20 cellular contexts compared by ENCODE assay signal in the genomic region with DNA sequence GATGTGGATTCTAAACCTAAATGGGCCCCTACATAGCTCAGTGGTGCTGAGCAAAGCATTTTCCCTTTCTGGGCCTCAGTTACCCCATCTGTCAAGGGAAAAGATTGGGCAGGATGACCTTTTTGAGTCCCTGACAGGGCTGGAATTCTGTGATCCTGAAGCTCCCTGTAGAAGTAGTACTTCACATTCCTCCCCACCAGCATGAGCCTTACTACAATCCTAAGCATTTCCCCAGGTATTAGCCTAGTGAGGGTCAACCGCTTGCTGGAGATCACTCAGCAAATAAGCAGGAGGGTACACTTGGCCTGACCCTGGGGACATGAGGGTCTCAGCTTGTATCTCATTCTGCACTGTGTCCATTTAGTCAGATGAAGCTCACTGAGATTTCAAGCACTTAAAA. TPM values are rescaled to one million over a fixed set of nuclear protein-coding genes. Genes with fewer than 3 reads are reported as not detected.
DNase-seq lines count a peak whose midpoint lies in the region; ATAC-seq and TF ChIP-seq lines count a peak whose summit lies in the region.
"Had no signal": no experiment of that assay in that cellular context is flagged by ENCODE, and none has a peak within 500 bp of the region (broad histone marks: within the 10 kb centered on the region; RNA-seq: fewer than 3 reads in every experiment).

No MANE protein-coding gene starts in this region.

- H3K36me3 Mint-ChIP-seq in activated naive CD4-positive, alpha-beta T cell treated with anti-CD3 and anti-CD28 coated beads, Interleukin-2, amount 50 U/mL, for 24 hours: peaks cover 5% of the 10 kb centered on the region
- no peaks in the 10 kb centered on the region for H3K36me3 Mint-ChIP-seq in activated T-helper 2 cell treated with anti-CD3 and anti-CD28 coated beads, Interferon-gamma antibody, Interleukin-2, Interleukin-4, amounts not matched to agents 10 μg/mL and 5 μg/mL and 100 μg/mL, durations not matched to agents 14 hours and 24 hours and 36 hours (ENCODE audit: low read depth)

- no peaks in the 10 kb centered on the region for H3K9me2 ChIP-seq in Karpas-422 (replicated peaks; ENCODE audit: insufficient read depth, low read length)

- H3K9me3 ChIP-seq in Karpas-422 (ENCODE audit: low read length) (no peaks in the 10 kb centered on the region), prostate gland (no peaks in the 10 kb centered on the region), esophagus squamous epithelium (no peaks in the 10 kb centered on the region)
- H3K9me3 ChIP-seq: A549, psoas muscle had no signal

- H3K27me3 ChIP-seq in Karpas-422 (ENCODE audit: low read length) (no peaks in the 10 kb centered on the region), prostate gland (replicated peaks; ENCODE audit: insufficient read depth) (no peaks in the 10 kb centered on the region), esophagus squamous epithelium (no peaks in the 10 kb centered on the region)
- H3K27me3 ChIP-seq: cardiac muscle cell had no signal

- no peaks in the 10 kb centered on the region for H3K27me3 Mint-ChIP-seq in activated naive CD4-positive, alpha-beta T cell treated with anti-CD3 and anti-CD28 coated beads, Interleukin-2, amount 50 U/mL, for 24 hours
- no peaks in the 10 kb centered on the region for H3K27me3 Mint-ChIP-seq in activated T-helper 2 cell treated with anti-CD3 and anti-CD28 coated beads, Interferon-gamma antibody, Interleukin-2, Interleukin-4, amounts not matched to agents 10 μg/mL and 5 μg/mL and 100 μg/mL, durations not matched to agents 14 hours and 24 hours and 36 hours (ENCODE audit: low read depth)
- H3K27me3 Mint-ChIP-seq: B cell, type B pancreatic cell had no signal

- no peak for DNase-seq in activated naive CD4-positive, alpha-beta T cell treated with Interleukin-2 at 50 U/mL for 16 hours
- peak; percentile 29 for DNase-seq in Karpas-422
- no peak for DNase-seq in activated T-helper 2 cell treated with anti-CD3 and anti-CD28 coated beads, Interferon-gamma antibody, Interleukin-2, Interleukin-4, amounts not matched to agents 10 μg/mL and 5 μg/mL and 100 μg/mL, durations not matched to agents 14 hours and 24 hours and 36 hours (ENCODE audit: low spot score)
- DNase-seq in prostate gland (ENCODE audit: low spot score): no peak
- DNase-seq in esophagus squamous epithelium (lab: John Stamatoyannopoulos, UW): no peak
- no peak for DNase-seq in DMS53 treated with DMSO at 0.1 percent for 48 hours (lab: John Stamatoyannopoulos, UW; ENCODE audit: unreplicated experiment)
- DNase-seq: COR-L47; cortex of kidney; DMS79 treated with DMSO at 0.1 percent for 48 hours; kidney glomerular epithelial cell; psoas muscle; SHP77 treated with DMSO at 0.1 percent for 48 hours; stimulated activated CD8-positive, alpha-beta memory T cell treated with anti-CD3 and anti-CD28 coated beads, Interleukin-4, amount 100 ng/mL, for 48 hours had no signal

- whole genome bisulfite sequencing in prostate gland: 95% methylated on average over 1 of the region's 1 CpG
- 100% methylated on average over 1 of the region's 1 CpG; no CpG with 5 or more reads in 1 of the 2 donors for WGBS in esophagus squamous epithelium, 2 donors

- H3K4me3 ChIP-seq in Karpas-422 (ENCODE audit: low read length) (no peak overlapping the region), prostate gland (no peak overlapping the region), esophagus squamous epithelium (no peak overlapping the region)
- H3K4me3 ChIP-seq: A549, cardiac muscle cell, psoas muscle had no signal

- peak overlapping the region; percentile 12 for H3K27ac Mint-ChIP-seq in activated naive CD4-positive, alpha-beta T cell treated with anti-CD3 and anti-CD28 coated beads, Interleukin-2, amount 50 U/mL, for 24 hours
- H3K27ac Mint-ChIP-seq in activated T-helper 2 cell treated with anti-CD3 and anti-CD28 coated beads, Interferon-gamma antibody, Interleukin-2, Interleukin-4, amounts not matched to agents 10 μg/mL and 5 μg/mL and 100 μg/mL, durations not matched to agents 14 hours and 24 hours and 36 hours: peak overlapping the region; percentile 15
- H3K27ac Mint-ChIP-seq: B cell, type B pancreatic cell had no signal

- no peak overlapping the region for H3K4me2 ChIP-seq in Karpas-422 (ENCODE audit: low read depth, low read length, poor library complexity, severe bottlenecking)
- H3K4me2 ChIP-seq: A549, KMS-11 had no signal

- H3K36me3 ChIP-seq in Karpas-422 (ENCODE audit: insufficient read depth, low read length) (no peaks in the 10 kb centered on the region), prostate gland (no peaks in the 10 kb centered on the region), esophagus squamous epithelium (no peaks in the 10 kb centered on the region)
- H3K36me3 ChIP-seq: cardiac muscle cell had no signal

- no peak overlapping the region for H3K9ac ChIP-seq in Karpas-422 (ENCODE audit: low read length)
- H3K9ac ChIP-seq: KMS-11 had no signal

- no peak overlapping the region for H3K4me3 Mint-ChIP-seq in activated naive CD4-positive, alpha-beta T cell treated with anti-CD3 and anti-CD28 coated beads, Interleukin-2, amount 50 U/mL, for 24 hours
- H3K4me3 Mint-ChIP-seq in activated T-helper 2 cell treated with anti-CD3 and anti-CD28 coated beads, Interferon-gamma antibody, Interleukin-2, Interleukin-4, amounts not matched to agents 10 μg/mL and 5 μg/mL and 100 μg/mL, durations not matched to agents 14 hours and 24 hours and 36 hours (ENCODE audit: low read depth): no peak overlapping the region
- H3K4me3 Mint-ChIP-seq: B cell, type B pancreatic cell had no signal

- no peak overlapping the region for H2AFZ ChIP-seq in Karpas-422 (ENCODE audit: low read length)

- no peaks in the 10 kb centered on the region for H3K9me3 Mint-ChIP-seq in activated naive CD4-positive, alpha-beta T cell treated with anti-CD3 and anti-CD28 coated beads, Interleukin-2, amount 50 U/mL, for 24 hours
- H3K9me3 Mint-ChIP-seq in activated T-helper 2 cell treated with anti-CD3 and anti-CD28 coated beads, Interferon-gamma antibody, Interleukin-2, Interleukin-4, amounts not matched to agents 10 μg/mL and 5 μg/mL and 100 μg/mL, durations not matched to agents 14 hours and 24 hours and 36 hours: no peaks in the 10 kb centered on the region
- H3K9me3 Mint-ChIP-seq: type B pancreatic cell had no signal

- H3K27ac ChIP-seq in Karpas-422 (ENCODE audit: low read length): no peak overlapping the region
- H3K27ac ChIP-seq in prostate gland: peak overlapping the region; percentile 38 to 70
- no peak overlapping the region for H3K27ac ChIP-seq in esophagus squamous epithelium
- H3K27ac ChIP-seq: A549, cardiac muscle cell, KMS-11, psoas muscle had no signal

- peaks cover 38% of the 10 kb centered on the region for H3K4me1 Mint-ChIP-seq in activated naive CD4-positive, alpha-beta T cell treated with anti-CD3 and anti-CD28 coated beads, Interleukin-2, amount 50 U/mL, for 24 hours
- H3K4me1 Mint-ChIP-seq in activated T-helper 2 cell treated with anti-CD3 and anti-CD28 coated beads, Interferon-gamma antibody, Interleukin-2, Interleukin-4, amounts not matched to agents 10 μg/mL and 5 μg/mL and 100 μg/mL, durations not matched to agents 14 hours and 24 hours and 36 hours (ENCODE audit: low read depth): peaks cover 28% of the 10 kb centered on the region

- H3K4me1 ChIP-seq in Karpas-422 (ENCODE audit: low read length) (no peaks in the 10 kb centered on the region), prostate gland (replicated peaks) (peaks cover 5% of the 10 kb centered on the region), esophagus squamous epithelium (peaks cover 4 to 49% (median 17%) of the 10 kb centered on the region in 3 donors)

- H3K79me2 ChIP-seq in Karpas-422 (ENCODE audit: low read length): peaks cover 67% of the 10 kb centered on the region

- ATAC-seq in HG03025 (IDR thresholded peaks at IDR 0.05; ENCODE audit: low FRiP score, unreplicated experiment): no peak
- ATAC-seq: A549, psoas muscle had no signal

- no peak for TF ChIP-seq CTCF in prostate gland (IDR thresholded peaks at IDR 0.05)
- TF ChIP-seq CTCF in esophagus squamous epithelium (IDR thresholded peaks at IDR 0.05): no peak

- H4K20me1 ChIP-seq in Karpas-422 (ENCODE audit: insufficient read depth, low read depth, low read length): no peaks in the 10 kb centered on the region

- intact Hi-C loops in activated T-helper 2 cell treated with anti-CD3 and anti-CD28 coated beads, Interferon-gamma antibody, Interleukin-2, Interleukin-4, amounts not matched to agents 10 μg/mL and 5 μg/mL and 100 μg/mL, durations not matched to agents 14 hours and 24 hours and 36 hours (cut with micrococcal nuclease): no loop called here
- intact Hi-C loops in prostate gland (cut with DNase I): no loop called here
- intact Hi-C loops in esophagus squamous epithelium (cut with DNase I): no loop called here

- TF ChIP-seq POLR2A in prostate gland (IDR thresholded peaks at IDR 0.05) (no peak), esophagus squamous epithelium (IDR thresholded peaks at IDR 0.05) (no peak)

RNA-seq across cellular contexts. Expression of a gene that starts 13.4 kb away (rescaled TPM):
- 23.7 and 33.6 TPM in 2 replicates for total RNA-seq in Karpas-422 (2014; rRNA removed; shearing (Covaris generic); ENCODE audit: low replicate concordance)
- 26.0 and 26.8 TPM in 2 replicates for total RNA-seq in activated T-helper 2 cell treated with anti-CD3 and anti-CD28 coated beads, Interferon-gamma antibody, Interleukin-2, Interleukin-4, amounts not matched to agents 10 μg/mL and 5 μg/mL and 100 μg/mL, durations not matched to agents 14 hours and 24 hours and 36 hours
- total RNA-seq in prostate gland (100 to 1,000 TPM in 1 of 2 donors, 10 to 100 TPM in 1; 42.8 to 127 TPM), esophagus squamous epithelium (10 to 100 TPM; 13.9 to 23.5 (median 18.1) TPM)

RNA-seq across cellular contexts. Expression of a gene that starts 41.1 kb away (rescaled TPM):
- 15.4 and 16.3 TPM in 2 replicates for total RNA-seq in Karpas-422 (2014; rRNA removed; shearing (Covaris generic); ENCODE audit: low replicate concordance)
- 24.0 and 28.6 TPM in 2 replicates for total RNA-seq in activated T-helper 2 cell treated with anti-CD3 and anti-CD28 coated beads, Interferon-gamma antibody, Interleukin-2, Interleukin-4, amounts not matched to agents 10 μg/mL and 5 μg/mL and 100 μg/mL, durations not matched to agents 14 hours and 24 hours and 36 hours
- total RNA-seq in prostate gland (10 to 100 TPM; 13.0 to 17.1 TPM), esophagus squamous epithelium (10 to 100 TPM in 2 of 4 donors, 1 to 10 TPM in 2; 6.9 to 13.0 (median 9.7) TPM)

Comparison
In these comparisons a context has a peak if more than half of its experiments do, and no peak if none do; other contexts are left out.
1. H3K27ac ChIP-seq: peak in prostate gland (2 of 2); none in Karpas-422 (single experiment) and esophagus squamous epithelium (0 of 4).